1 cellular context compared by ENCODE assay signal in the genomic region with DNA sequence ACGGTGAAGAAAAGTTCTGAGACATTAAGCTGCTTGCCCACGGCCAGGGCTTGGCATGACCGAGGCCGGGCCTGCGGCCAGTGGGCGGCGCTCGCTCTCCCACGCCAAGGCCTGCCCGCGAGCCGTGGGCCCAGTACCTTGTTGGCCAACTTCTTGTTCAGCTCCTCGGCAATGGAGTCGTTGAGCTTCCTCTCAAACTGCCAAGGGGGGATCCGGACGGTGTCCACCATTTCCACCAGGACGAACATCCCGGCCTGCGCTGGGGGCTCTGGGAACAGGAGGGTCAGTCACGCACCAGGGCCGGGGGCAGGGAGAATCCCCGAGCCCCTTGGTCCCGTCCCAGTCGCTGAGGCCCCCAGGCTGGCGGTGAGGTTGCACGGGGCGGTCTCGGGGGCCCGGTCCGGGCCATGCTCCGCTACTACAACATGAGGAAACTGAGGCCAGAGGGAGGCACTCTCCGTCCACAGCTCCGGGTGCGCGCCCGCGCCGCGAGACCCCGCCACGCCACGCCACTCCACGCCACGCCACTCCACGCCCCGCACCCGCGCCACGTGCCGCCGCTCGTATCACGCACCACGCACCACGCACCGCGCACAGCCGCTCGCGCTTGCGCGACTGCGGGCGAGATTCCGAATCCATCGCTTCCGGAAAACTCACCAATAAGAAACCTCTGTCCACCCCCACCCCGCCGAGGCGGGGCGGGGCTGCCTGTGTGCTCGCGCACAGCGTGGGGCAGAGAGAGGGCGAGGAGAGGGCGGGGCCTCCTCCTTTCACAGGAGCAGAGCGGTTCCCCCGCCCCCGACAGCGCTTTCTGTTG.
TF ChIP-seq lines count a peak whose summit lies in the region.

A gene with protein sequence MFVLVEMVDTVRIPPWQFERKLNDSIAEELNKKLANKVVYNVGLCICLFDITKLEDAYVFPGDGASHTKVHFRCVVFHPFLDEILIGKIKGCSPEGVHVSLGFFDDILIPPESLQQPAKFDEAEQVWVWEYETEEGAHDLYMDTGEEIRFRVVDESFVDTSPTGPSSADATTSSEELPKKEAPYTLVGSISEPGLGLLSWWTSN (minus strand): TSS at position 617 of the 817 bp plus-strand sequence. CDS start 369 bp downstream, at position 248.

TF ChIP-seq in HepG2, 621 proteins besides CTCF, POLR2A, EP300 and RAD21 (continued from another document and continues in another):
- TF ChIP-seq, protein P1, sequence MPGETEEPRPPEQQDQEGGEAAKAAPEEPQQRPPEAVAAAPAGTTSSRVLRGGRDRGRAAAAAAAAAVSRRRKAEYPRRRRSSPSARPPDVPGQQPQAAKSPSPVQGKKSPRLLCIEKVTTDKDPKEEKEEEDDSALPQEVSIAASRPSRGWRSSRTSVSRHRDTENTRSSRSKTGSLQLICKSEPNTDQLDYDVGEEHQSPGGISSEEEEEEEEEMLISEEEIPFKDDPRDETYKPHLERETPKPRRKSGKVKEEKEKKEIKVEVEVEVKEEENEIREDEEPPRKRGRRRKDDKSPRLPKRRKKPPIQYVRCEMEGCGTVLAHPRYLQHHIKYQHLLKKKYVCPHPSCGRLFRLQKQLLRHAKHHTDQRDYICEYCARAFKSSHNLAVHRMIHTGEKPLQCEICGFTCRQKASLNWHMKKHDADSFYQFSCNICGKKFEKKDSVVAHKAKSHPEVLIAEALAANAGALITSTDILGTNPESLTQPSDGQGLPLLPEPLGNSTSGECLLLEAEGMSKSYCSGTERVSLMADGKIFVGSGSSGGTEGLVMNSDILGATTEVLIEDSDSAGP (CRISPR knock-in tag; IDR thresholded peaks at IDR 0.05; ENCODE audit: borderline replicate concordance): peak; percentile 68; the same call in 1 of the 2 replicates
- TF ChIP-seq, protein P2, sequence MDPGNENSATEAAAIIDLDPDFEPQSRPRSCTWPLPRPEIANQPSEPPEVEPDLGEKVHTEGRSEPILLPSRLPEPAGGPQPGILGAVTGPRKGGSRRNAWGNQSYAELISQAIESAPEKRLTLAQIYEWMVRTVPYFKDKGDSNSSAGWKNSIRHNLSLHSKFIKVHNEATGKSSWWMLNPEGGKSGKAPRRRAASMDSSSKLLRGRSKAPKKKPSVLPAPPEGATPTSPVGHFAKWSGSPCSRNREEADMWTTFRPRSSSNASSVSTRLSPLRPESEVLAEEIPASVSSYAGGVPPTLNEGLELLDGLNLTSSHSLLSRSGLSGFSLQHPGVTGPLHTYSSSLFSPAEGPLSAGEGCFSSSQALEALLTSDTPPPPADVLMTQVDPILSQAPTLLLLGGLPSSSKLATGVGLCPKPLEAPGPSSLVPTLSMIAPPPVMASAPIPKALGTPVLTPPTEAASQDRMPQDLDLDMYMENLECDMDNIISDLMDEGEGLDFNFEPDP (CRISPR knock-in tag; conservative IDR thresholded peaks at IDR 0.05): no peak
- peak; percentile 20; the same call in 1 of the 2 replicates for TF ChIP-seq ARNT2 (CRISPR knock-in tag; IDR thresholded peaks at IDR 0.05; ENCODE audit: low read depth)
- TF ChIP-seq ZNF562 (CRISPR knock-in tag; IDR thresholded peaks at IDR 0.05; ENCODE audit: borderline replicate concordance): no peak
- TF ChIP-seq SPEN (CRISPR knock-in tag; IDR thresholded peaks at IDR 0.05; ENCODE audit: low read depth): peak; percentile 23; the same call in 1 of the 2 replicates
- peak; percentile 77; the same call in 1 of the 2 replicates for TF ChIP-seq CBX5 (CRISPR knock-in tag; IDR thresholded peaks at IDR 0.05; ENCODE audit: borderline replicate concordance)
- TF ChIP-seq DR1 (CRISPR knock-in tag; IDR thresholded peaks at IDR 0.05): no peak
- TF ChIP-seq, protein P3, sequence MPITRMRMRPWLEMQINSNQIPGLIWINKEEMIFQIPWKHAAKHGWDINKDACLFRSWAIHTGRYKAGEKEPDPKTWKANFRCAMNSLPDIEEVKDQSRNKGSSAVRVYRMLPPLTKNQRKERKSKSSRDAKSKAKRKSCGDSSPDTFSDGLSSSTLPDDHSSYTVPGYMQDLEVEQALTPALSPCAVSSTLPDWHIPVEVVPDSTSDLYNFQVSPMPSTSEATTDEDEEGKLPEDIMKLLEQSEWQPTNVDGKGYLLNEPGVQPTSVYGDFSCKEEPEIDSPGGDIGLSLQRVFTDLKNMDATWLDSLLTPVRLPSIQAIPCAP (CRISPR knock-in tag; IDR thresholded peaks at IDR 0.05; ENCODE audit: low read depth): no peak
- TF ChIP-seq, protein P4, sequence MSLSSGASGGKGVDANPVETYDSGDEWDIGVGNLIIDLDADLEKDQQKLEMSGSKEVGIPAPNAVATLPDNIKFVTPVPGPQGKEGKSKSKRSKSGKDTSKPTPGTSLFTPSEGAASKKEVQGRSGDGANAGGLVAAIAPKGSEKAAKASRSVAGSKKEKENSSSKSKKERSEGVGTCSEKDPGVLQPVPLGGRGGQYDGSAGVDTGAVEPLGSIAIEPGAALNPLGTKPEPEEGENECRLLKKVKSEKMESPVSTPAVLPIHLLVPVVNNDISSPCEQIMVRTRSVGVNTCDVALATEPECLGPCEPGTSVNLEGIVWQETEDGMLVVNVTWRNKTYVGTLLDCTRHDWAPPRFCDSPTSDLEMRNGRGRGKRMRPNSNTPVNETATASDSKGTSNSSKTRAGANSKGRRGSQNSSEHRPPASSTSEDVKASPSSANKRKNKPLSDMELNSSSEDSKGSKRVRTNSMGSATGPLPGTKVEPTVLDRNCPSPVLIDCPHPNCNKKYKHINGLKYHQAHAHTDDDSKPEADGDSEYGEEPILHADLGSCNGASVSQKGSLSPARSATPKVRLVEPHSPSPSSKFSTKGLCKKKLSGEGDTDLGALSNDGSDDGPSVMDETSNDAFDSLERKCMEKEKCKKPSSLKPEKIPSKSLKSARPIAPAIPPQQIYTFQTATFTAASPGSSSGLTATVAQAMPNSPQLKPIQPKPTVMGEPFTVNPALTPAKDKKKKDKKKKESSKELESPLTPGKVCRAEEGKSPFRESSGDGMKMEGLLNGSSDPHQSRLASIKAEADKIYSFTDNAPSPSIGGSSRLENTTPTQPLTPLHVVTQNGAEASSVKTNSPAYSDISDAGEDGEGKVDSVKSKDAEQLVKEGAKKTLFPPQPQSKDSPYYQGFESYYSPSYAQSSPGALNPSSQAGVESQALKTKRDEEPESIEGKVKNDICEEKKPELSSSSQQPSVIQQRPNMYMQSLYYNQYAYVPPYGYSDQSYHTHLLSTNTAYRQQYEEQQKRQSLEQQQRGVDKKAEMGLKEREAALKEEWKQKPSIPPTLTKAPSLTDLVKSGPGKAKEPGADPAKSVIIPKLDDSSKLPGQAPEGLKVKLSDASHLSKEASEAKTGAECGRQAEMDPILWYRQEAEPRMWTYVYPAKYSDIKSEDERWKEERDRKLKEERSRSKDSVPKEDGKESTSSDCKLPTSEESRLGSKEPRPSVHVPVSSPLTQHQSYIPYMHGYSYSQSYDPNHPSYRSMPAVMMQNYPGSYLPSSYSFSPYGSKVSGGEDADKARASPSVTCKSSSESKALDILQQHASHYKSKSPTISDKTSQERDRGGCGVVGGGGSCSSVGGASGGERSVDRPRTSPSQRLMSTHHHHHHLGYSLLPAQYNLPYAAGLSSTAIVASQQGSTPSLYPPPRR (CRISPR knock-in tag; IDR thresholded peaks at IDR 0.05; ENCODE audit: borderline replicate concordance): no peak
- TF ChIP-seq, protein P5, sequence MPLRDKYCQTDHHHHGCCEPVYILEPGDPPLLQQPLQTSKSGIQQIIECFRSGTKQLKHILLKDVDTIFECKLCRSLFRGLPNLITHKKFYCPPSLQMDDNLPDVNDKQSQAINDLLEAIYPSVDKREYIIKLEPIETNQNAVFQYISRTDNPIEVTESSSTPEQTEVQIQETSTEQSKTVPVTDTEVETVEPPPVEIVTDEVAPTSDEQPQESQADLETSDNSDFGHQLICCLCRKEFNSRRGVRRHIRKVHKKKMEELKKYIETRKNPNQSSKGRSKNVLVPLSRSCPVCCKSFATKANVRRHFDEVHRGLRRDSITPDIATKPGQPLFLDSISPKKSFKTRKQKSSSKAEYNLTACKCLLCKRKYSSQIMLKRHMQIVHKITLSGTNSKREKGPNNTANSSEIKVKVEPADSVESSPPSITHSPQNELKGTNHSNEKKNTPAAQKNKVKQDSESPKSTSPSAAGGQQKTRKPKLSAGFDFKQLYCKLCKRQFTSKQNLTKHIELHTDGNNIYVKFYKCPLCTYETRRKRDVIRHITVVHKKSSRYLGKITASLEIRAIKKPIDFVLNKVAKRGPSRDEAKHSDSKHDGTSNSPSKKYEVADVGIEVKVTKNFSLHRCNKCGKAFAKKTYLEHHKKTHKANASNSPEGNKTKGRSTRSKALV (CRISPR knock-in tag; IDR thresholded peaks at IDR 0.05): no peak
- TF ChIP-seq MAZ (IDR thresholded peaks at IDR 0.05; ENCODE audit: borderline replicate concordance, low read depth, low read length): peak; percentile 99
- TF ChIP-seq MAZ (CRISPR knock-in tag; IDR thresholded peaks at IDR 0.05; ENCODE audit: low read depth): peak; percentile 90
- TF ChIP-seq, protein P6, sequence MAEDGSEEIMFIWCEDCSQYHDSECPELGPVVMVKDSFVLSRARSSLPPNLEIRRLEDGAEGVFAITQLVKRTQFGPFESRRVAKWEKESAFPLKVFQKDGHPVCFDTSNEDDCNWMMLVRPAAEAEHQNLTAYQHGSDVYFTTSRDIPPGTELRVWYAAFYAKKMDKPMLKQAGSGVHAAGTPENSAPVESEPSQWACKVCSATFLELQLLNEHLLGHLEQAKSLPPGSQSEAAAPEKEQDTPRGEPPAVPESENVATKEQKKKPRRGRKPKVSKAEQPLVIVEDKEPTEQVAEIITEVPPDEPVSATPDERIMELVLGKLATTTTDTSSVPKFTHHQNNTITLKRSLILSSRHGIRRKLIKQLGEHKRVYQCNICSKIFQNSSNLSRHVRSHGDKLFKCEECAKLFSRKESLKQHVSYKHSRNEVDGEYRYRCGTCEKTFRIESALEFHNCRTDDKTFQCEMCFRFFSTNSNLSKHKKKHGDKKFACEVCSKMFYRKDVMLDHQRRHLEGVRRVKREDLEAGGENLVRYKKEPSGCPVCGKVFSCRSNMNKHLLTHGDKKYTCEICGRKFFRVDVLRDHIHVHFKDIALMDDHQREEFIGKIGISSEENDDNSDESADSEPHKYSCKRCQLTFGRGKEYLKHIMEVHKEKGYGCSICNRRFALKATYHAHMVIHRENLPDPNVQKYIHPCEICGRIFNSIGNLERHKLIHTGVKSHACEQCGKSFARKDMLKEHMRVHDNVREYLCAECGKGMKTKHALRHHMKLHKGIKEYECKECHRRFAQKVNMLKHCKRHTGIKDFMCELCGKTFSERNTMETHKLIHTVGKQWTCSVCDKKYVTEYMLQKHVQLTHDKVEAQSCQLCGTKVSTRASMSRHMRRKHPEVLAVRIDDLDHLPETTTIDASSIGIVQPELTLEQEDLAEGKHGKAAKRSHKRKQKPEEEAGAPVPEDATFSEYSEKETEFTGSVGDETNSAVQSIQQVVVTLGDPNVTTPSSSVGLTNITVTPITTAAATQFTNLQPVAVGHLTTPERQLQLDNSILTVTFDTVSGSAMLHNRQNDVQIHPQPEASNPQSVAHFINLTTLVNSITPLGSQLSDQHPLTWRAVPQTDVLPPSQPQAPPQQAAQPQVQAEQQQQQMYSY (CRISPR knock-in tag; IDR thresholded peaks at IDR 0.05): no peak; the same call in 1 of the 2 replicates
- TF ChIP-seq ZNF530 (CRISPR knock-in tag; IDR thresholded peaks at IDR 0.05; ENCODE audit: low read depth): no peak
- TF ChIP-seq RFX5 (IDR thresholded peaks at IDR 0.05; ENCODE audit: low read depth, low read length): peak; percentile 72
- TF ChIP-seq SMARCC2 (IDR thresholded peaks at IDR 0.05): no peak
- no peak for TF ChIP-seq ZNF510 (CRISPR knock-in tag; IDR thresholded peaks at IDR 0.05; ENCODE audit: low read depth)
- no peak for TF ChIP-seq BCL6 (CRISPR knock-in tag; IDR thresholded peaks at IDR 0.05)
- TF ChIP-seq YEATS2 (CRISPR knock-in tag; IDR thresholded peaks at IDR 0.05; ENCODE audit: borderline replicate concordance): no peak
- TF ChIP-seq, protein P7, sequence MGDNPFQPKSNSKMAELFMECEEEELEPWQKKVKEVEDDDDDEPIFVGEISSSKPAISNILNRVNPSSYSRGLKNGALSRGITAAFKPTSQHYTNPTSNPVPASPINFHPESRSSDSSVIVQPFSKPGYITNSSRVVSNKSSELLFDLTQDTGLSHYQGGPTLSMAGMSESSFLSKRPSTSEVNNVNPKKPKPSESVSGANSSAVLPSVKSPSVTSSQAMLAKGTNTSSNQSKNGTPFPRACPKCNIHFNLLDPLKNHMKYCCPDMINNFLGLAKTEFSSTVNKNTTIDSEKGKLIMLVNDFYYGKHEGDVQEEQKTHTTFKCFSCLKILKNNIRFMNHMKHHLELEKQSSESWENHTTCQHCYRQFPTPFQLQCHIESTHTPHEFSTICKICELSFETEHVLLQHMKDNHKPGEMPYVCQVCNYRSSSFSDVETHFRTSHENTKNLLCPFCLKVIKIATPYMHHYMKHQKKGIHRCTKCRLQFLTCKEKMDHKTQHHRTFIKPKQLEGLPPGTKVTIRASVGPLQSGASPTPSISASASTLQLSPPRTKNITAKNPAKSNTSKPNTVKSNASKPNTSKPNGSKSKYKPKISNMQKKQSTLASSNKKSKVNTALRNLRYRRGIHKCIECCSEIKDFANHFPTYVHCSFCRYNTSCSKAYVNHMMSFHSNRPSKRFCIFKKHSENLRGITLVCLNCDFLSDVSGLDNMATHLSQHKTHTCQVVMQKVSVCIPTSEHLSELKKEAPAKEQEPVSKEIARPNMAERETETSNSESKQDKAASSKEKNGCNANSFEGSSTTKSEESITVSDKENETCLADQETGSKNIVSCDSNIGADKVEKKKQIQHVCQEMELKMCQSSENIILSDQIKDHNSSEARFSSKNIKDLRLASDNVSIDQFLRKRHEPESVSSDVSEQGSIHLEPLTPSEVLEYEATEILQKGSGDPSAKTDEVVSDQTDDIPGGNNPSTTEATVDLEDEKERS (CRISPR knock-in tag; IDR thresholded peaks at IDR 0.05): no peak
- TF ChIP-seq FOXM1 (CRISPR knock-in tag; IDR thresholded peaks at IDR 0.05): no peak
- TF ChIP-seq ZBTB1 (CRISPR knock-in tag; IDR thresholded peaks at IDR 0.05; ENCODE audit: borderline replicate concordance): peak; percentile 92; the same call in 1 of the 2 replicates
- TF ChIP-seq, protein P8, sequence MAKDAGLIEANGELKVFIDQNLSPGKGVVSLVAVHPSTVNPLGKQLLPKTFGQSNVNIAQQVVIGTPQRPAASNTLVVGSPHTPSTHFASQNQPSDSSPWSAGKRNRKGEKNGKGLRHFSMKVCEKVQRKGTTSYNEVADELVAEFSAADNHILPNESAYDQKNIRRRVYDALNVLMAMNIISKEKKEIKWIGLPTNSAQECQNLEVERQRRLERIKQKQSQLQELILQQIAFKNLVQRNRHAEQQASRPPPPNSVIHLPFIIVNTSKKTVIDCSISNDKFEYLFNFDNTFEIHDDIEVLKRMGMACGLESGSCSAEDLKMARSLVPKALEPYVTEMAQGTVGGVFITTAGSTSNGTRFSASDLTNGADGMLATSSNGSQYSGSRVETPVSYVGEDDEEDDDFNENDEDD (CRISPR knock-in tag; IDR thresholded peaks at IDR 0.05; ENCODE audit: borderline replicate concordance): peak; percentile 47; the same call in 1 of the 2 replicates
- TF ChIP-seq ZNF260 (CRISPR knock-in tag; IDR thresholded peaks at IDR 0.05; ENCODE audit: borderline replicate concordance, low read depth): no peak
- TF ChIP-seq SP4 (CRISPR knock-in tag; IDR thresholded peaks at IDR 0.05): peak; percentile 34; the same call in 1 of the 2 replicates
- no peak for TF ChIP-seq ZFYVE20 (CRISPR knock-in tag; IDR thresholded peaks at IDR 0.05; ENCODE audit: borderline replicate concordance, low read depth)
- TF ChIP-seq, protein P9, sequence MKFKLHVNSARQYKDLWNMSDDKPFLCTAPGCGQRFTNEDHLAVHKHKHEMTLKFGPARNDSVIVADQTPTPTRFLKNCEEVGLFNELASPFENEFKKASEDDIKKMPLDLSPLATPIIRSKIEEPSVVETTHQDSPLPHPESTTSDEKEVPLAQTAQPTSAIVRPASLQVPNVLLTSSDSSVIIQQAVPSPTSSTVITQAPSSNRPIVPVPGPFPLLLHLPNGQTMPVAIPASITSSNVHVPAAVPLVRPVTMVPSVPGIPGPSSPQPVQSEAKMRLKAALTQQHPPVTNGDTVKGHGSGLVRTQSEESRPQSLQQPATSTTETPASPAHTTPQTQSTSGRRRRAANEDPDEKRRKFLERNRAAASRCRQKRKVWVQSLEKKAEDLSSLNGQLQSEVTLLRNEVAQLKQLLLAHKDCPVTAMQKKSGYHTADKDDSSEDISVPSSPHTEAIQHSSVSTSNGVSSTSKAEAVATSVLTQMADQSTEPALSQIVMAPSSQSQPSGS (CRISPR knock-in tag; IDR thresholded peaks at IDR 0.05): no peak
- TF ChIP-seq ZKSCAN1 (IDR thresholded peaks at IDR 0.05; ENCODE audit: low read length): no peak
- no peak for TF ChIP-seq ZNF432 (CRISPR knock-in tag; IDR thresholded peaks at IDR 0.05; ENCODE audit: borderline replicate concordance)
